16 cellular contexts compared by ENCODE assay signal in the genomic region with DNA sequence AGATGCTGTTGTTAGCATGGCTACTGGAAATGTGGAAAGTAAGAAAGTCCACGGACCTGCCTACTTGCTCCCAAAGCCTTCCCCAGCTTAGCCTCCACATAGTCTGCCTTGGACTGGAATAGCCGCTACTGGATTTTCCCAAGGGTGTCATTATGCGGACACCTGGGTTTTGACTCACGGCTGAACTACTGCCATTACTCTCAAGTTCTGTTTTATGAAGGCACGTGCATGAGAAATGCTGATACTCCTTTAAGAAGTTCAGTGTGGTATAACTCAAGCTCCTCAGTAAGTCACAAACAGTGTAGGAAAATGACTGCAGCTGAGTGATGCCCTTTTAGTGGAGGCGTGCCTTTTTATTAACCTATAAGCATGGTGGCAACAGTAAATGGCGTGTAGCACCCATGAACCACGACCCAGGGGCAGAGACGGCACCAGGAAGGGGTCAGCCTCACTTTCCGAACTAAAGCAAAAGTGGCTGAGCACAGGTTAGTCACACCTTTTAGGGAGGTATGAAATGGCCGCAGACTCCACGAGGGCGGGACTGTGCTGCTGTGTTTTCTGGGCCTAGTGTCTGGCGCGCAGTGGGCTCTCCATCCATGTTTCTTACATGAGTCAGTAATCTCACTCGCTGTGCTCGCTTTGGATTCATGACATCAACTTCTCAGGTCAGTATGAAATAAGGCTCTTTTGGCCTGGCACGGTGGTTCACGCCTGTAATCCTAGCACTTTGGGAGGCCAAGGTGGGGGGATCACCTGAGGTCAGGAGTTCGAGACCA. TPM values are rescaled to one million over a fixed set of nuclear protein-coding genes. Genes with fewer than 3 reads are reported as not detected.
A peak's percentile ranks its signal among the peaks of the same experiment; 100 is the strongest.
DNase-seq lines count a peak whose midpoint lies in the region; ATAC-seq, FAIRE-seq and TF ChIP-seq lines count a peak whose summit lies in the region.
"Had no signal": no experiment of that assay in that cellular context is flagged by ENCODE, and none has a peak within 500 bp of the region (broad histone marks: within the 10 kb centered on the region; RNA-seq: fewer than 3 reads in every experiment).

No MANE protein-coding gene starts in this region.

- H3K36me3 Mint-ChIP-seq in H9 (ENCODE audit: insufficient read depth in 1 of 3, low read depth in 3 of 3) = peaks cover 14 to 30% (median 23%) of the 10 kb centered on the region in 3 experiments
- H3K36me3 Mint-ChIP-seq in activated naive CD8-positive, alpha-beta T cell treated with anti-CD3 and anti-CD28 coated beads, Interleukin-2, amount 50 U/mL, for 24 hours (ENCODE audit: low read depth) = peaks cover 7% of the 10 kb centered on the region

- no TSS peak for BruUV-seq in K562 (replicated peaks; lab: Mats Ljungman, UMichigan)

- no peak for TF ChIP-seq EP300 in K562 (IDR thresholded peaks at IDR 0.05; ENCODE audit: low read length)

- H4K20me1 ChIP-seq in H9 (ENCODE audit: control insufficient read depth, insufficient read depth, insufficient read length) = no peaks in the 10 kb centered on the region
- H4K20me1 ChIP-seq in K562 (replicated peaks; ENCODE audit: control insufficient read depth, insufficient read depth, low read length) = peaks cover 13% of the 10 kb centered on the region; the same call in 1 of the 2 replicates

- no peak overlapping the region for H3K18ac ChIP-seq in H9 (ENCODE audit: insufficient read length, low read depth, low read length)

- no peak overlapping the region for H3K56ac ChIP-seq in H9 (ENCODE audit: insufficient read length, low read depth, low read length)

- H2BK20ac ChIP-seq in H9 (ENCODE audit: low read depth, low read length, poor library complexity, severe bottlenecking) = no peak overlapping the region

- no peak overlapping the region for H2AK5ac ChIP-seq in H9 (ENCODE audit: insufficient read length, low read length)

- in situ Hi-C loops in K562 (cut with MboI) = loop anchor here (10.0 kb wide), 1 partner anchor 312 kb away; no protein-coding TSS in a partner anchor
- in situ Hi-C loops in gastrocnemius medialis (cut with MboI; ENCODE audit: low sequenced_read_pairs in 4 of 4) = loop anchor here (10.0 to 25.0 kb wide), 3 partner anchors 180 to 730 kb away; a partner anchor contains a TSS

- no peak for FAIRE-seq in K562 (lab: Jason Lieb, UNC)
- FAIRE-seq: GM12878 had no signal

- TF ChIP-seq CTCF in H9 (conservative IDR thresholded peaks at IDR 0.05) (no peak), K562 (IDR thresholded peaks at IDR 0.05 in 2 of 3, conservative IDR thresholded peaks at IDR 0.05 in 1 of 3; ENCODE audit: insufficient read depth in 2 of 3, low read depth in 1 of 3, low read length in 3 of 3) (no peak), gastrocnemius medialis (IDR thresholded peaks at IDR 0.05 in 4 of 5, conservative IDR thresholded peaks at IDR 0.05 in 1 of 5) (no peak)

- H4K5ac ChIP-seq in H9 (ENCODE audit: insufficient read length, low read depth, low read length) = no peak overlapping the region

- intact Hi-C loops in K562 (cut with micrococcal nuclease) = loop anchor here (10.0 kb wide), 2 partner anchors 332 to 692 kb away; no protein-coding TSS in a partner anchor
- intact Hi-C loops in left ventricle myocardium superior (cut with micrococcal nuclease) = loop anchor here (5.0 kb wide), 1 partner anchor 450 kb away; no protein-coding TSS in a partner anchor
- intact Hi-C loops in gastrocnemius medialis (cut with DNase I; ENCODE audit: low total_unique reads) = no loop called here

- no peaks in the 10 kb centered on the region for H3K79me2 ChIP-seq in H9 (ENCODE audit: insufficient read depth, low read length)
- no peaks in the 10 kb centered on the region for H3K79me2 ChIP-seq in K562 (ENCODE audit: control insufficient read depth, insufficient read depth, low read length)

- H3K27ac ChIP-seq in H9 (ENCODE audit: insufficient read length, low read depth, low read length) (no peak overlapping the region), K562 (ENCODE audit: extremely low read depth, low read depth, low read length) (no peak overlapping the region), gastrocnemius medialis (peak overlapping the region; percentile 28 to 75 (median 67))
- no peak overlapping the region for H3K27ac ChIP-seq in effector memory CD4-positive, alpha-beta T cell (ENCODE audit: insufficient read depth, low read length, poor library complexity, severe bottlenecking)
- H3K27ac ChIP-seq: BLaER1, HL-60, neutrophil had no signal

- TF ChIP-seq POLR2A in K562 (conservative IDR thresholded peaks at IDR 0.05) (no peak), gastrocnemius medialis (IDR thresholded peaks at IDR 0.05) (no peak)

- no peak overlapping the region for H2BK12ac ChIP-seq in H9 (ENCODE audit: insufficient read length, low read depth, low read length)

- no peaks in the 10 kb centered on the region for H3K27me3 Mint-ChIP-seq in H9 (ENCODE audit: low read depth)
- no peaks in the 10 kb centered on the region for H3K27me3 Mint-ChIP-seq in activated naive CD8-positive, alpha-beta T cell treated with anti-CD3 and anti-CD28 coated beads, Interleukin-2, amount 50 U/mL, for 24 hours

- no peak overlapping the region for H3K4ac ChIP-seq in H9 (ENCODE audit: low read depth, low read length)

- H3K4me2 ChIP-seq in H9 (ENCODE audit: insufficient read depth, insufficient read length, low read length) (peak overlapping the region; percentile 5), K562 (ENCODE audit: insufficient read depth, low read length) (no peak overlapping the region)
- H3K4me2 ChIP-seq: BLaER1 had no signal

- CTCF ChIA-PET in K562 (lab: Yijun Ruan, JAX; ENCODE audit: low intra/inter-chr PET ratio) = interaction anchor here (0.9 kb wide), 2 partner anchors 448 to 450 kb away, joined by 3 read pairs; no protein-coding TSS in a partner anchor

- peaks cover 30 to 31% of the 10 kb centered on the region in 2 experiments for H3K4me1 Mint-ChIP-seq in H9
- no peaks in the 10 kb centered on the region for H3K4me1 Mint-ChIP-seq in activated naive CD8-positive, alpha-beta T cell treated with anti-CD3 and anti-CD28 coated beads, Interleukin-2, amount 50 U/mL, for 24 hours

- H3K23me2 ChIP-seq in H9 (ENCODE audit: insufficient read length, low read depth, low read length, poor library complexity, severe bottlenecking) = no peaks in the 10 kb centered on the region

- H3K36me3 ChIP-seq in K562 (ENCODE audit: control insufficient read depth, insufficient read depth, low read length) (no peaks in the 10 kb centered on the region), gastrocnemius medialis (no peaks in the 10 kb centered on the region)
- peaks cover 4% of the 10 kb centered on the region for H3K36me3 ChIP-seq in effector memory CD4-positive, alpha-beta T cell (ENCODE audit: control insufficient read depth, insufficient read depth, low read length)
- H3K36me3 ChIP-seq: neutrophil had no signal

- H3K9ac ChIP-seq in H9 (ENCODE audit: extremely low read depth, insufficient read length, low read length) (no peak overlapping the region), K562 (ENCODE audit: insufficient read depth in 1 of 2, low read depth in 2 of 2, low read length in 2 of 2) (no peak overlapping the region)
- H3K9ac ChIP-seq: BLaER1 had no signal

- ATAC-seq in K562 (no peak), left ventricle myocardium superior (peak; percentile 6), gastrocnemius medialis (peak; percentile 45 to 76), HG02623 (IDR thresholded peaks at IDR 0.05; ENCODE audit: unreplicated experiment) (no peak)
- no peak for ATAC-seq in activated naive CD8-positive, alpha-beta T cell treated with anti-CD3 and anti-CD28 coated beads, Interleukin-2, amount 50 U/mL, for 24 hours
- ATAC-seq: GM12878 had no signal

- H3K4me3 ChIP-seq in K562 = no peak overlapping the region
- H3K4me3 ChIP-seq in gastrocnemius medialis = no peak overlapping the region
- no peak overlapping the region for H3K4me3 ChIP-seq in effector memory CD4-positive, alpha-beta T cell (ENCODE audit: insufficient read depth, low read depth, low read length, poor library complexity, severe bottlenecking)
- H3K4me3 ChIP-seq: BLaER1, GM12878 had no signal

- no peaks in the 10 kb centered on the region for H3K9me3 Mint-ChIP-seq in H9
- H3K9me3 Mint-ChIP-seq in activated naive CD8-positive, alpha-beta T cell treated with anti-CD3 and anti-CD28 coated beads, Interleukin-2, amount 50 U/mL, for 24 hours = no peaks in the 10 kb centered on the region
- H3K9me3 Mint-ChIP-seq: activated naive CD4-positive, alpha-beta T cell treated with anti-CD3 and anti-CD28 coated beads for 36 hours; T-helper 1 cell treated with Interleukin-12 subunit alpha and Interleukin-12 subunit beta and Interleukin-4 antibody, amounts not matched to agents 30 μg/mL and 1 μg/mL, for 36 hours had no signal

- no peaks in the 10 kb centered on the region for H3K79me1 ChIP-seq in H9 (ENCODE audit: insufficient read depth, low read depth, low read length, poor library complexity, severe bottlenecking)

- H3K4me1 ChIP-seq in H9 (ENCODE audit: insufficient read depth, low read length) (peaks cover 13% of the 10 kb centered on the region), K562 (replicated peaks in 1 of 2; ENCODE audit: control insufficient read depth in 2 of 2, insufficient read depth in 2 of 2, low read length in 2 of 2) (peaks cover 0 to 37% of the 10 kb centered on the region in 2 experiments; a peak in 3 of 5 replicates), gastrocnemius medialis (peaks cover 20 to 28% of the 10 kb centered on the region in 2 donors)
- no peaks in the 10 kb centered on the region for H3K4me1 ChIP-seq in effector memory CD4-positive, alpha-beta T cell (ENCODE audit: control insufficient read depth, insufficient read depth, low read length, poor library complexity, severe bottlenecking)

- H3K14ac ChIP-seq in H9 (ENCODE audit: insufficient read depth, low read length) = no peak overlapping the region

- WGBS in H9 (ENCODE audit: extremely low coverage, insufficient read length, low lambda C conversion rate) = no CpG with 5 or more reads among the region's 20 CpGs
- 83% methylated on average over 20 of the region's 20 CpGs for WGBS in K562 (ENCODE audit: insufficient coverage, low coverage, missing lambda C conversion rate)

- H3K9me3 ChIP-seq in H9 (ENCODE audit: control insufficient read depth, low read depth, low read length) (no peaks in the 10 kb centered on the region), K562 (replicated peaks; ENCODE audit: control insufficient read depth, insufficient read depth, low read depth, low read length) (no peaks in the 10 kb centered on the region), gastrocnemius medialis (no peaks in the 10 kb centered on the region)
- H3K9me3 ChIP-seq in effector memory CD4-positive, alpha-beta T cell (ENCODE audit: control insufficient read depth, low read length) = no peaks in the 10 kb centered on the region
- H3K9me3 ChIP-seq: BLaER1, neutrophil had no signal

- H3K27ac Mint-ChIP-seq in H9 = peak overlapping the region in 2 of 3 experiments; percentile 56 to 59; a peak in 2 of 7 replicates
- H3K27ac Mint-ChIP-seq in activated naive CD8-positive, alpha-beta T cell treated with anti-CD3 and anti-CD28 coated beads, Interleukin-2, amount 50 U/mL, for 24 hours = no peak overlapping the region
- H3K27ac Mint-ChIP-seq: activated naive CD4-positive, alpha-beta T cell treated with anti-CD3 and anti-CD28 coated beads for 36 hours; T-helper 1 cell treated with Interleukin-12 subunit alpha and Interleukin-12 subunit beta and Interleukin-4 antibody, amounts not matched to agents 30 μg/mL and 1 μg/mL, for 36 hours had no signal

- no peak overlapping the region for H2BK15ac ChIP-seq in H9 (ENCODE audit: low read depth, low read length)

- no peak for TF ChIP-seq RAD21 in K562 (CRISPR knock-in tag; conservative IDR thresholded peaks at IDR 0.05 in 1 of 2, IDR thresholded peaks at IDR 0.05 in 1 of 2)

- no peaks in the 10 kb centered on the region for H3K9me1 ChIP-seq in K562 (ENCODE audit: control insufficient read depth, insufficient read depth, low read length)

- H3T11ph ChIP-seq in H9 (ENCODE audit: low read length) = no peak overlapping the region

- H3K27me3 ChIP-seq in H9 (ENCODE audit: insufficient read depth, low read length) (no peaks in the 10 kb centered on the region), K562 (ENCODE audit: control insufficient read depth in 2 of 2, insufficient read depth in 2 of 2, low read length in 2 of 2) (no peaks in the 10 kb centered on the region), gastrocnemius medialis (no peaks in the 10 kb centered on the region)
- H3K27me3 ChIP-seq in effector memory CD4-positive, alpha-beta T cell (replicated peaks; ENCODE audit: control insufficient read depth, insufficient read depth, low read length, poor library complexity, severe bottlenecking) = no peaks in the 10 kb centered on the region
- H3K27me3 ChIP-seq: BLaER1, neutrophil had no signal

- H2AFZ ChIP-seq in H9 (ENCODE audit: low read length) = no peak overlapping the region
- H2AFZ ChIP-seq in K562 (ENCODE audit: low read depth, low read length) = no peak overlapping the region

- POLR2A ChIA-PET in K562 (lab: Yijun Ruan, JAX) = interaction anchor here (0.6 to 1.4 kb wide), 6 partner anchors 13 to 686 kb away, joined by 3 to 5 read pairs (median 3); no protein-coding TSS in a partner anchor

- no peak overlapping the region for H4K8ac ChIP-seq in H9 (replicated peaks; ENCODE audit: insufficient read length, low read depth, low read length)

- no peak for DNase-seq in H9
- DNase-seq in K562 (ENCODE audit: extremely low read depth in 1 of 4, low spot score in 3 of 4) = no peak
- no peak for DNase-seq in left ventricle myocardium superior
- peak; percentile 10 to 34 for DNase-seq in gastrocnemius medialis
- no peak for DNase-seq in activated naive CD8-positive, alpha-beta T cell treated with anti-CD3 and anti-CD28 coated beads, Interleukin-2, amount 50 U/mL, for 24 hours
- no peak for DNase-seq in effector memory CD4-positive, alpha-beta T cell
- no peak for DNase-seq in SIG-M5 (lab: John Stamatoyannopoulos, UW)
- DNase-seq: activated naive CD4-positive, alpha-beta T cell treated with anti-CD3 and anti-CD28 coated beads for 36 hours; cortex of kidney; stimulated activated CD8-positive, alpha-beta memory T cell treated with anti-CD3 and anti-CD28 coated beads, Interleukin-4, amount 100 ng/mL, for 48 hours had no signal

- no peak overlapping the region for H3K23ac ChIP-seq in H9 (ENCODE audit: insufficient read length, low read depth, low read length)

- H2BK5ac ChIP-seq in H9 (ENCODE audit: insufficient read length, low read length) = no peak overlapping the region

- H2BK120ac ChIP-seq in H9 (ENCODE audit: low read depth, low read length, poor library complexity, severe bottlenecking) = no peak overlapping the region

- H4K91ac ChIP-seq in H9 (ENCODE audit: insufficient read length, low read depth, low read length) = no peak overlapping the region

- H3K4me3 Mint-ChIP-seq in H9 = no peak overlapping the region; a peak in 1 of 5 replicates
- no peak overlapping the region for H3K4me3 Mint-ChIP-seq in activated naive CD8-positive, alpha-beta T cell treated with anti-CD3 and anti-CD28 coated beads, Interleukin-2, amount 50 U/mL, for 24 hours
- H3K4me3 Mint-ChIP-seq: activated naive CD4-positive, alpha-beta T cell treated with anti-CD3 and anti-CD28 coated beads for 36 hours; T-helper 1 cell treated with Interleukin-12 subunit alpha and Interleukin-12 subunit beta and Interleukin-4 antibody, amounts not matched to agents 30 μg/mL and 1 μg/mL, for 36 hours had no signal

RNA-seq across cellular contexts. Expression of a gene that starts 23.9 kb away (rescaled TPM):
- total RNA-seq in H9 (2021) (27.3 and 29.3 TPM in 2 replicates), K562 (2014; rRNA removed) (123 and 126 TPM in 2 replicates), K562 (2014; rRNA removed; fragmentation: Illumina TruSeq; extraction: Trizol) (41.4 and 42.7 TPM in 2 replicates), K562 (2015; rRNA removed; fragmentation: Illumina TruSeq; extraction: Trizol) (52.0 and 56.4 TPM in 2 replicates), K562 (2021) (74.4 and 81.6 TPM in 2 replicates), left ventricle myocardium superior (7.2 TPM), gastrocnemius medialis (10 to 100 TPM; 16.4 to 27.6 (median 22.0) TPM)
- total RNA-seq in K562 (2011; cell fraction: chromatin; rRNA removed; ENCODE audit: low replicate concordance) = 101 and 118 TPM in 2 replicates
- total RNA-seq in K562 (2011; cell fraction: nucleolus; rRNA removed) = 85.9 and 99.7 TPM in 2 replicates
- total RNA-seq in K562 (2011; cell fraction: nucleoplasm; rRNA removed) = 97.7 and 105 TPM in 2 replicates
- polyA plus RNA-seq in K562 (2011; rRNA removed) (62.2 and 64.5 TPM in 2 replicates), K562 (2014; fragmentation: Illumina TruSeq; extraction: Trizol) (29.0 and 49.1 TPM in 2 replicates), K562 (2014; fragmentation: Nextera tagmentation; extraction: Ambion mirVana) (10 to 100 TPM; 12.9 to 19.4 TPM), K562 (2014; rRNA removed) (165 and 185 TPM in 2 replicates)
- 83.4 and 238 TPM in 2 replicates for polyA plus RNA-seq in K562 (2011; cell fraction: cytosol; rRNA removed)
- 74.0 and 91.4 TPM in 2 replicates for polyA plus RNA-seq in K562 (2011; cell fraction: nucleus; rRNA removed)
- 79.5 and 80.8 TPM in 2 replicates for polyA plus RNA-seq in K562 (2012)
- polyA minus RNA-seq in K562 (2011; rRNA and poly(A)+ RNA removed) = 30.7 and 32.6 TPM in 2 replicates
- 14.1 and 15.7 TPM in 2 replicates for polyA minus RNA-seq in K562 (2011; cell fraction: cytosol; rRNA and poly(A)+ RNA removed)
- 39.4 and 48.7 TPM in 2 replicates for polyA minus RNA-seq in K562 (2011; cell fraction: nucleus; rRNA and poly(A)+ RNA removed)

RNA-seq across cellular contexts. Expression of a gene that starts 55.2 kb away (rescaled TPM):
- 317 and 320 TPM in 2 replicates for total RNA-seq in H9 (2021)
- 1.7 and 4.6 TPM in 2 replicates for total RNA-seq in K562 (2011; cell fraction: chromatin; rRNA removed; ENCODE audit: low replicate concordance)
- total RNA-seq in K562 (2011; cell fraction: nucleolus; rRNA removed) = 5.0 and 6.5 TPM in 2 replicates
- 3.4 and 3.9 TPM in 2 replicates for total RNA-seq in K562 (2011; cell fraction: nucleoplasm; rRNA removed)
- total RNA-seq in K562 (2014; rRNA removed) = 6.4 and 7.3 TPM in 2 replicates
- 1.6 and 2.3 TPM in 2 replicates for total RNA-seq in K562 (2014; rRNA removed; fragmentation: Illumina TruSeq; extraction: Trizol)
- 3.3 and 3.8 TPM in 2 replicates for total RNA-seq in K562 (2015; rRNA removed; fragmentation: Illumina TruSeq; extraction: Trizol)
- 5.1 and 5.8 TPM in 2 replicates for total RNA-seq in K562 (2021)
- 9.7 and 14.5 TPM in 2 replicates for polyA plus RNA-seq in K562 (2011; rRNA removed)
- 18.8 and 24.4 TPM in 2 replicates for polyA plus RNA-seq in K562 (2011; cell fraction: cytosol; rRNA removed)
- 5.8 and 7.2 TPM in 2 replicates for polyA plus RNA-seq in K562 (2011; cell fraction: nucleus; rRNA removed)
- 9.9 and 11.3 TPM in 2 replicates for polyA plus RNA-seq in K562 (2012)
- polyA plus RNA-seq in K562 (2014; fragmentation: Illumina TruSeq; extraction: Trizol) = 4.6 and 9.1 TPM in 2 replicates
- under 1 TPM; 0.11 to 0.18 TPM for polyA plus RNA-seq in K562 (2014; fragmentation: Nextera tagmentation; extraction: Ambion mirVana)
- 6.1 and 7.0 TPM in 2 replicates for polyA plus RNA-seq in K562 (2014; rRNA removed)
- polyA minus RNA-seq in K562 (2011; rRNA and poly(A)+ RNA removed) = 5.1 and 6.2 TPM in 2 replicates
- 7.5 and 11.3 TPM in 2 replicates for polyA minus RNA-seq in K562 (2011; cell fraction: cytosol; rRNA and poly(A)+ RNA removed)
- 2.7 and 6.1 TPM in 2 replicates for polyA minus RNA-seq in K562 (2011; cell fraction: nucleus; rRNA and poly(A)+ RNA removed)
- 1.0 TPM for total RNA-seq in left ventricle myocardium superior
- total RNA-seq in gastrocnemius medialis = 1 to 10 TPM; 1.5 to 3.5 (median 1.9) TPM

Comparison
In these comparisons a context has a peak if more than half of its experiments do, and no peak if none do; other contexts are left out.
1. DNase-seq: peak in gastrocnemius medialis (2 of 2); none in H9 (single experiment), K562 (0 of 4), left ventricle myocardium superior (single experiment), activated naive CD8-positive, alpha-beta T cell treated with anti-CD3 and anti-CD28 coated beads, Interleukin-2, amount 50 U/mL, for 24 hours (single experiment), effector memory CD4-positive, alpha-beta T cell (0 of 3) and SIG-M5 (single experiment).
2. H3K27ac ChIP-seq: peak in gastrocnemius medialis (4 of 4); none in H9 (single experiment), K562 (single experiment) and effector memory CD4-positive, alpha-beta T cell (single experiment).
3. ATAC-seq: peak in left ventricle myocardium superior (single experiment) and gastrocnemius medialis (2 of 2); none in K562 (single experiment), activated naive CD8-positive, alpha-beta T cell treated with anti-CD3 and anti-CD28 coated beads, Interleukin-2, amount 50 U/mL, for 24 hours (single experiment) and HG02623 (single experiment).
4. RNA of a gene that starts 55.2 kb away (total RNA-seq): 317 to 320 TPM in H9; 1.6 to 7.3 TPM in K562, 1.5 to 3.5 TPM in gastrocnemius medialis and 1.0 TPM in left ventricle myocardium superior (single experiment); every median in the first group is over 10 times any median in the second.